29 cellular contexts compared by ENCODE assay signal in the genomic region with DNA sequence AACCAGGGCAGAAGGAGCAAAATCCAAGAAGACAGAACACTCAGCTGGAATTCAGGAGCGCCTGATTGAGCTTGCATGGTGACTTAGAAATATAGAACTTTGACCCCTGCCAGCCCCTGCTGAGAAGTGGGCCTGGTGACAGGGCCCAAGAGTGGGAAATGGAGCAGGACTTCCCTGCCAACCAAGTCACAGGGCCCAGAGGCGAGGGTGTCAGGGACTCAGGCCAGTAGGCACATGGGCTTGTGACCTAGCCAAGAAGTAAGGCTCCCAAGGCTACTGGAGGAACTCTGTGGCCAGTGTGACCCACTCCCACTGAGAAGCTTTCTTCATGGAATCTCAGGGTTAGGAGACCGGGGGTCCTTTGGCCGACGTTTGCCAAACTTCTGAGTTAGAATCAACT.
"Had no signal": no experiment of that assay in that cellular context is flagged by ENCODE, and none has a peak within 500 bp of the region (broad histone marks: within the 10 kb centered on the region; RNA-seq: fewer than 3 reads in every experiment).

No MANE protein-coding gene starts in this region.

- H3K27ac ChIP-seq: ascending aorta, brain microvascular endothelial cell, left lung, neutrophil, ovary, uterus, WERI-Rb-1 had no signal

- H3K4me1 ChIP-seq: ascending aorta, uterus had no signal

- DNase-seq: activated CD4-positive, alpha-beta T cell treated with anti-CD3 and anti-CD28 coated beads for 48 hours; activated CD4-positive, alpha-beta T cell treated with anti-CD3 and anti-CD28 coated beads, Interleukin-2, amount 50 U/mL, for 48 hours; activated CD8-positive, alpha-beta memory T cell treated with anti-CD3 and anti-CD28 coated beads for 24 hours; activated effector memory CD4-positive, alpha-beta T cell treated with anti-CD3 and anti-CD28 coated beads, Interleukin-2, amount 50 U/mL, for 16 hours; activated naive CD4-positive, alpha-beta T cell treated with anti-CD3 and anti-CD28 coated beads, Interleukin-2, amount 10 ng/mL, durations not matched to agents 7 days and 5 days; activated naive CD8-positive, alpha-beta T cell treated with anti-CD3 and anti-CD28 coated beads, Interleukin-2, amount 10 ng/mL, durations not matched to agents 7 days and 5 days; activated T-cell treated with anti-CD3 and anti-CD28 coated beads, Interleukin-2, amount 50 U/mL, for 1 hour; brain microvascular endothelial cell; endodermal cell; foreskin fibroblast; kidney glomerular epithelial cell; left lung; naive thymus-derived CD8-positive, alpha-beta T cell; ovary; right cardiac atrium; small intestine; stimulated activated CD4-positive, alpha-beta T cell treated with anti-CD3 and anti-CD28 coated beads, Interleukin-1b, Interleukin-23, amount 100 ng/mL, for 48 hours; stimulated activated CD4-positive, alpha-beta T cell treated with anti-CD3 and anti-CD28 coated beads, Interleukin-4, amount 100 ng/mL, for 4 hours; stimulated activated CD8-positive, alpha-beta memory T cell treated with anti-CD3 and anti-CD28 coated beads, Interleukin-4, amount 100 ng/mL, for 48 hours; stimulated activated naive CD8-positive, alpha-beta T cell treated with anti-CD3 and anti-CD28 coated beads, Interleukin-15, amount 100 ng/mL, for 72 hours; T-helper 17 cell; T1000; uterus; WERI-Rb-1 had no signal

- H3K27me3 ChIP-seq: ascending aorta, brain microvascular endothelial cell, left lung, neutrophil, ovary, uterus had no signal

- H3K4me3 ChIP-seq: ascending aorta, left lung, ovary, uterus had no signal

- ATAC-seq: activated CD4-positive, CD25-positive, alpha-beta regulatory T cell treated with anti-CD3 and anti-CD28 coated beads, Interleukin-2, amount 50 U/mL, for 24 hours; esophagus mucosa; left lung; naive thymus-derived CD8-positive, alpha-beta T cell; right cardiac atrium; stimulated activated memory B cell treated with anti-CD40 and anti-IgM and Interleukin-4, amounts not matched to agents 10 μg/mL and 1 μg/mL and 100 μg/mL, for 72 hours; stimulated activated naive CD8-positive, alpha-beta T cell treated with anti-CD3 and anti-CD28 coated beads, Interleukin-15, amount 100 ng/mL, for 72 hours; T-helper 17 cell had no signal

- H3K9me3 ChIP-seq: ascending aorta, left lung, neutrophil, ovary, uterus had no signal

- H3K36me3 ChIP-seq: ascending aorta, brain microvascular endothelial cell, left lung, neutrophil, ovary, uterus, WERI-Rb-1 had no signal
